ENCODE assay signal across 9 cellular contexts in genomic region chr2:197198890-197199289, GRCh38.
DNase-seq lines count a peak whose midpoint lies in the region; ATAC-seq, FAIRE-seq and TF ChIP-seq lines count a peak whose summit lies in the region.
"Had no signal": no experiment of that assay in that cellular context is flagged by ENCODE, and none has a peak within 500 bp of the region (broad histone marks: within the 10 kb centered on the region; RNA-seq: fewer than 3 reads in every experiment).

No MANE protein-coding gene starts in this region.

- H3K27ac Mint-ChIP-seq in immature natural killer cell, result peak overlapping the region; percentile 92 to 97 (median 95)

- DNase-seq in GM12891 (ENCODE audit: insufficient read length, low spot score), result peak; percentile 42
- DNase-seq in NOMO-1 treated with DMSO at 0.1 percent for 48 hours (lab: John Stamatoyannopoulos, UW; ENCODE audit: unreplicated experiment), result peak; percentile 95
- peak; percentile 81 to 87 for DNase-seq in activated T-cell treated with anti-CD3 and anti-CD28 coated beads, Interleukin-2, amount 50 U/mL, for 48 hours
- peak; percentile 94 to 96 (median 94) for DNase-seq in immature natural killer cell
- peak; percentile 74 to 75 for DNase-seq in stimulated activated CD8-positive, alpha-beta memory T cell treated with anti-CD3 and anti-CD28 coated beads, Interleukin-4, amount 100 ng/mL, for 1 hour (ENCODE audit: low read depth in 2 of 2, low spot score in 1 of 2)
- DNase-seq in H54 (ENCODE audit: insufficient read length, low spot score), result no peak
- no peak for DNase-seq in NCI-H146 treated with DMSO at 0.1 percent for 48 hours (lab: John Stamatoyannopoulos, UW; ENCODE audit: unreplicated experiment)

- H3K36me3 Mint-ChIP-seq in immature natural killer cell, result peaks cover 11 to 17% (median 11%) of the 10 kb centered on the region in 3 donors

- H3K4me3 Mint-ChIP-seq in immature natural killer cell, result peak overlapping the region; percentile 87 to 97 (median 94)

- peaks cover 6 to 12% (median 10%) of the 10 kb centered on the region in 3 donors for H3K27me3 Mint-ChIP-seq in immature natural killer cell (ENCODE audit: low read depth in 3 of 3)

- peak; percentile 98 for ATAC-seq in HG02610 (IDR thresholded peaks at IDR 0.05; ENCODE audit: unreplicated experiment)

- no peaks in the 10 kb centered on the region for H3K9me3 Mint-ChIP-seq in immature natural killer cell

- TF ChIP-seq POLR2A in GM12891 (IDR thresholded peaks at IDR 0.05; ENCODE audit: low read depth, low read length) (peak; percentile 96), H54 (IDR thresholded peaks at IDR 0.05; ENCODE audit: low read depth, low read length) (no peak)

- peak; percentile 97 for FAIRE-seq in GM12891 (lab: Jason Lieb, UNC)
- FAIRE-seq in H54 (lab: Jason Lieb, UNC), result no peak
- FAIRE-seq: H1 had no signal

- H3K4me1 Mint-ChIP-seq in immature natural killer cell, result peaks cover 89 to 100% of the 10 kb centered on the region in 2 donors

TF ChIP-seq in GM12891, 5 proteins besides CTCF, POLR2A, EP300 and RAD21:
- TF ChIP-seq POLR2AphosphoS5 (IDR thresholded peaks at IDR 0.05; ENCODE audit: low read depth, low read length) (peak; percentile 95), TAF1 (IDR thresholded peaks at IDR 0.05; ENCODE audit: low read depth, low read length) (peak; percentile 94), POU2F2 (IDR thresholded peaks at IDR 0.05; ENCODE audit: low read depth, low read length) (peak; percentile 87), PAX5 (IDR thresholded peaks at IDR 0.05; ENCODE audit: insufficient read depth, low read length, severe bottlenecking) (no peak), SPI1 (IDR thresholded peaks at IDR 0.05; ENCODE audit: low read depth, low read length) (peak; percentile 43)

Comparison
In these comparisons a context has a peak if more than half of its experiments do, and no peak if none do; other contexts are left out.
1. DNase-seq: peak in GM12891 (single experiment), NOMO-1 treated with DMSO at 0.1 percent for 48 hours (single experiment), activated T-cell treated with anti-CD3 and anti-CD28 coated beads, Interleukin-2, amount 50 U/mL, for 48 hours (2 of 2), immature natural killer cell (3 of 3) and stimulated activated CD8-positive, alpha-beta memory T cell treated with anti-CD3 and anti-CD28 coated beads, Interleukin-4, amount 100 ng/mL, for 1 hour (2 of 2); none in H54 (single experiment) and NCI-H146 treated with DMSO at 0.1 percent for 48 hours (single experiment).